In genomic region chr1:196655494-196655893, GRCh38 we compare ENCODE assay signal across 13 cellular contexts. TPM values are rescaled to one million over a fixed set of nuclear protein-coding genes. Genes with fewer than 3 reads are reported as not detected.
"Had no signal": no experiment of that assay in that cellular context is flagged by ENCODE, and none has a peak within 500 bp of the region (broad histone marks: within the 10 kb centered on the region; RNA-seq: fewer than 3 reads in every experiment).

No MANE protein-coding gene starts in this region.

- H3K9me3 ChIP-seq: thyroid gland, vagina had no signal

- H3K27ac ChIP-seq: brain microvascular endothelial cell, thyroid gland, vagina had no signal

- ATAC-seq: activated CD4-positive, CD25-positive, alpha-beta regulatory T cell treated with anti-CD3 and anti-CD28 coated beads, Interleukin-2, amount 50 U/mL, for 24 hours; natural killer cell; stimulated activated memory B cell treated with anti-CD40 and anti-IgM and Interleukin-4, amounts not matched to agents 10 μg/mL and 1 μg/mL and 100 μg/mL, for 72 hours had no signal

- H3K27me3 ChIP-seq: brain microvascular endothelial cell, thyroid gland, vagina had no signal

- H3K4me3 ChIP-seq: thyroid gland, vagina had no signal

- H3K36me3 ChIP-seq: brain microvascular endothelial cell, thyroid gland, vagina had no signal

- H3K4me1 ChIP-seq: vagina had no signal

- DNase-seq: activated CD4-positive, alpha-beta T cell treated with anti-CD3 and anti-CD28 coated beads, Interleukin-2, amount 50 U/mL, for 1 hour; activated CD8-positive, alpha-beta memory T cell treated with anti-CD3 and anti-CD28 coated beads for 24 hours; activated naive CD8-positive, alpha-beta T cell treated with anti-CD3 and anti-CD28 coated beads for 36 hours; brain microvascular endothelial cell; dermis blood vessel endothelial cell; endodermal cell; islet precursor cell; natural killer cell; T1000; thyroid gland had no signal

RNA-seq across cellular contexts. Expression of gene CFH, which starts 3.7 kb away (rescaled TPM):
- total RNA-seq: endodermal cell had no signal

RNA-seq across cellular contexts. Expression of gene KCNT2, which starts 47.3 kb away (rescaled TPM):
- total RNA-seq: activated naive CD8-positive, alpha-beta T cell treated with anti-CD3 and anti-CD28 coated beads for 36 hours; natural killer cell had no signal
